ENCODE assay signal across 10 cellular contexts in the genomic region with DNA sequence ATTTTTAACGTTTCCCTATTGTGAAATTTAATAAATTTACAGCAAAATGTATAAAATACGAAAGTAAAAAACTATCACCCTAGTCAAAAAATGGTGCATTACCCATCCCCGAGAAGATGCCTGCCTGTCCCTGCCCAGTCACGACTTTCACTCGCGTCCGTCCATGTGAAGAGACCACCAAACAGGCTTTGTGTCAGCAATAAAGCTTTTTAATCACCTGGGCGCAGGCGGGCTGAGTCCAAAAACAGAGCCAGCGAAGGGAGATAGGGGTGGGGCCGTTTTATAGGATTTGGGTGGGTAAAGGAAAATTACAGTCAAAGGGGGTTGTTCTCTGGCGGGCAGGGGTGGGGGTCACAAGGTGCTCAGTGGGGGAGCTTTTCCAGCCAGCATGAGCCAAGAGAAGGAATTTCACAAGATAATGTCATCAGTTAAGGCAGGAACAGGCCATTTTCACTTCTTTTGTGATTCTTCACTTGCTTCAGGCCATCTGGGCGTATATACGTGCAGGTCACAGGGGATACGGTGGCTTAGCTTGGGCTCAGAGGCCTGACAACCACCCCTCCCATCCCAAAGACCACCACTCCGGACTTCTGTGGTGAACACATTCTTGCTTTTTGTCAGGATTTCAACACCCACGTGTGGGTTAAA. TPM values are rescaled to one million over a fixed set of nuclear protein-coding genes. Genes with fewer than 3 reads are reported as not detected.
DNase-seq lines count a peak whose midpoint lies in the region; ATAC-seq, FAIRE-seq and TF ChIP-seq lines count a peak whose summit lies in the region.
"Not testable (repeated sequence)": the region's sequence is repeated elsewhere in the genome, so short reads cannot be mapped to it uniquely, and the experiment has no call there.
"Had no signal": no experiment of that assay in that cellular context is flagged by ENCODE, and none has a peak within 500 bp of the region (broad histone marks: within the 10 kb centered on the region; RNA-seq: fewer than 3 reads in every experiment).

No MANE protein-coding gene starts in this region.

- DNase-seq in NT2/D1 (ENCODE audit: low read depth, low spot score), result peak; percentile 61
- DNase-seq in left ventricle myocardium inferior; keratinocyte (ENCODE audit: low read depth, low spot score); neural crest cell (ENCODE audit: low read depth, low spot score); psoas muscle; vagina (ENCODE audit: extremely low spot score in 2 of 2): not testable (repeated sequence)

- H3K9me3 ChIP-seq in ES-I3 (ENCODE audit: control insufficient read depth, insufficient read depth, low read length); left ventricle myocardium inferior (replicated peaks); keratinocyte (ENCODE audit: control insufficient read depth, low read depth, low read length); psoas muscle; vagina: not testable (repeated sequence)
- peaks cover 29% of the 10 kb centered on the region for H3K9me3 ChIP-seq in NT2/D1 (ENCODE audit: insufficient read depth, low read length)

- WGBS in psoas muscle, 3 donors, result 84 to 89% (median 84%) methylated on average over 17 of the region's 17 CpGs

- H3K4me3 Mint-ChIP-seq in brain (peak overlapping the region in 3 of 5 experiments; percentile 40 to 73 (median 64)), neural crest cell (peak overlapping the region; percentile 42)

- not testable (repeated sequence) for TF ChIP-seq POLR2A in vagina (IDR thresholded peaks at IDR 0.05)

- H3K27me3 Mint-ChIP-seq in brain; neural crest cell (ENCODE audit: low read depth): not testable (repeated sequence)

- peak overlapping the region; percentile 8 for H3K4me2 ChIP-seq in keratinocyte (ENCODE audit: control insufficient read depth, extremely low read depth, insufficient read depth, low read depth, low read length)

- H3K27ac ChIP-seq in left ventricle myocardium inferior (replicated peaks) (peak overlapping the region; percentile 84), psoas muscle (peak overlapping the region; percentile 32), vagina (peak overlapping the region; percentile 90)
- H3K27ac ChIP-seq in keratinocyte (ENCODE audit: control insufficient read depth, insufficient read depth, low read length), result not testable (repeated sequence)

- FAIRE-seq in keratinocyte (lab: Jason Lieb, UNC), result not testable (repeated sequence)

- peaks cover 25% of the 10 kb centered on the region for H3K4me1 ChIP-seq in ES-I3 (ENCODE audit: insufficient read depth, low read length)
- peaks cover 22% of the 10 kb centered on the region for H3K4me1 ChIP-seq in NT2/D1 (ENCODE audit: insufficient read depth, insufficient read length)
- H3K4me1 ChIP-seq in left ventricle myocardium inferior, result peaks cover 24% of the 10 kb centered on the region
- not testable (repeated sequence) for H3K4me1 ChIP-seq in keratinocyte (ENCODE audit: control insufficient read depth, extremely low read depth, insufficient read depth, low read length); psoas muscle
- peaks cover 38% of the 10 kb centered on the region for H3K4me1 ChIP-seq in vagina

- H3K9ac ChIP-seq in ES-I3 (ENCODE audit: low read depth, low read length) (peak overlapping the region; percentile 59), NT2/D1 (ENCODE audit: insufficient read length, low read depth) (peak overlapping the region; percentile 72)
- not testable (repeated sequence) for H3K9ac ChIP-seq in keratinocyte (ENCODE audit: control insufficient read depth, extremely low read depth, insufficient read depth, low read length)

- H3K9me3 Mint-ChIP-seq in brain, result peaks cover 0 to 11% (median 0%) of the 10 kb centered on the region in 5 experiments
- H3K9me3 Mint-ChIP-seq in neural crest cell, result not testable (repeated sequence)

- not testable (repeated sequence) for H3K27me3 ChIP-seq in NT2/D1 (ENCODE audit: insufficient read depth, insufficient read length); left ventricle myocardium inferior (ENCODE audit: low read depth); keratinocyte (ENCODE audit: control insufficient read depth, extremely low read depth, insufficient read depth, low read length); vagina
- peaks cover 0 to 22% (median 3%) of the 10 kb centered on the region in 3 donors for H3K27me3 ChIP-seq in psoas muscle (ENCODE audit: insufficient read depth in 3 of 3, low read length in 2 of 3)

- ATAC-seq in psoas muscle, result not testable (repeated sequence)

- H3K4me1 Mint-ChIP-seq in brain, result peaks cover 42% of the 10 kb centered on the region
- peaks cover 52% of the 10 kb centered on the region for H3K4me1 Mint-ChIP-seq in neural crest cell

- H4K20me1 ChIP-seq in keratinocyte (ENCODE audit: control insufficient read depth, extremely low read depth, insufficient read depth, low read length), result not testable (repeated sequence)

- not testable (repeated sequence) for H3K36me3 ChIP-seq in ES-I3 (ENCODE audit: insufficient read depth, low read length); NT2/D1 (ENCODE audit: insufficient read depth, insufficient read length, low read length); left ventricle myocardium inferior; keratinocyte (ENCODE audit: control insufficient read depth in 2 of 2, extremely low read depth in 1 of 2, insufficient read depth in 2 of 2, low read length in 2 of 2); psoas muscle (ENCODE audit: insufficient read depth in 1 of 2, low read depth in 1 of 2); vagina

- not testable (repeated sequence) for H2AFZ ChIP-seq in keratinocyte (ENCODE audit: control insufficient read depth, low read length)

- dilution Hi-C loops in keratinocyte (cut with MboI; ENCODE audit: extremely low pct_ligation_motif_present, low sequenced_read_pairs), result not testable (repeated sequence)

- peak overlapping the region in 4 of 5 experiments; percentile 55 to 96 (median 87) for H3K27ac Mint-ChIP-seq in brain
- H3K27ac Mint-ChIP-seq in neural crest cell (ENCODE audit: unreplicated experiment), result peak overlapping the region; percentile 64

- H3K9me1 ChIP-seq in keratinocyte (ENCODE audit: control insufficient read depth, extremely low read depth, insufficient read depth, low read length), result not testable (repeated sequence)

- not testable (repeated sequence) for H3K79me2 ChIP-seq in keratinocyte (ENCODE audit: control insufficient read depth, insufficient read depth, low read length)

- intact Hi-C loops in left ventricle myocardium inferior (cut with micrococcal nuclease); psoas muscle (cut with DNase I); vagina (cut with DNase I): not testable (repeated sequence)

- TF ChIP-seq CTCF in brain (conservative IDR thresholded peaks at IDR 0.05); left ventricle myocardium inferior (IDR thresholded peaks at IDR 0.05; ENCODE audit: borderline replicate concordance); keratinocyte (optimal IDR thresholded peaks at IDR 0.05 in 1 of 3, IDR thresholded peaks at IDR 0.05 in 1 of 3, conservative IDR thresholded peaks at IDR 0.05 in 1 of 3; ENCODE audit: extremely low read depth in 1 of 3, insufficient read depth in 2 of 3, low read length in 3 of 3); neural crest cell (conservative IDR thresholded peaks at IDR 0.05); psoas muscle (IDR thresholded peaks at IDR 0.05); vagina (IDR thresholded peaks at IDR 0.05): not testable (repeated sequence)

- H3K4me3 ChIP-seq in NT2/D1 (ENCODE audit: insufficient read length, low read depth); left ventricle myocardium inferior; keratinocyte (ENCODE audit: control insufficient read depth in 2 of 3, extremely low read depth in 1 of 3, insufficient read depth in 2 of 3, low read depth in 1 of 3, low read length in 3 of 3); psoas muscle; vagina: not testable (repeated sequence)

- not testable (repeated sequence) for H3K36me3 Mint-ChIP-seq in brain; neural crest cell (ENCODE audit: low read depth)

RNA-seq across cellular contexts. Expression of a gene that starts 13.1 kb away (rescaled TPM):
- polyA plus RNA-seq in brain (ENCODE audit: insufficient read depth, low read depth, low replicate concordance) (304 TPM), keratinocyte (295 to 696 TPM (median 435 TPM) in 3 replicates), psoas muscle (100 to 1,000 TPM; 186 to 557 (median 260) TPM)
- total RNA-seq in left ventricle myocardium inferior (259 TPM), neural crest cell (156 and 165 TPM in 2 replicates), psoas muscle (100 to 1,000 TPM; 136 to 234 (median 202) TPM), vagina (908 TPM)
- polyA plus RNA-seq in keratinocyte (2011; ENCODE audit: low read depth), result 37.7 TPM
- polyA plus RNA-seq in keratinocyte (2011; cell fraction: cytosol; rRNA removed), result 709 and 1,249 TPM in 2 replicates
- polyA plus RNA-seq in keratinocyte (2011; cell fraction: nucleus; rRNA removed), result 298 and 424 TPM in 2 replicates
- polyA plus RNA-seq in keratinocyte (2012; ENCODE audit: low replicate concordance), result 467 and 1,605 TPM in 2 replicates
- 528 to 1,935 TPM (median 993 TPM) in 3 replicates for polyA minus RNA-seq in keratinocyte
- 925 TPM for polyA minus RNA-seq in keratinocyte (2011; cell fraction: cytosol; rRNA and poly(A)+ RNA removed)
- 156 and 170 TPM in 2 replicates for polyA minus RNA-seq in keratinocyte (2011; cell fraction: nucleus; rRNA and poly(A)+ RNA removed)

RNA-seq across cellular contexts. Expression of a gene that starts 19.9 kb away (rescaled TPM):
- polyA plus RNA-seq in brain (ENCODE audit: insufficient read depth, low read depth, low replicate concordance) (147 TPM), keratinocyte (333 to 549 TPM (median 333 TPM) in 3 replicates), psoas muscle (100 to 1,000 TPM in 1 of 3 donors, 10 to 100 TPM in 2; 39.7 to 107 (median 69.7) TPM)
- total RNA-seq in left ventricle myocardium inferior (83.5 TPM), neural crest cell (2.0 and 2.3 TPM in 2 replicates), psoas muscle (100 to 1,000 TPM in 1 of 4 donors, 10 to 100 TPM in 3; 44.0 to 105 (median 71.3) TPM), vagina (379 TPM)
- polyA plus RNA-seq in keratinocyte (2011; ENCODE audit: low read depth), result 6.0 TPM
- 283 and 377 TPM in 2 replicates for polyA plus RNA-seq in keratinocyte (2011; cell fraction: cytosol; rRNA removed)
- 235 and 342 TPM in 2 replicates for polyA plus RNA-seq in keratinocyte (2011; cell fraction: nucleus; rRNA removed)
- 25.1 and 252 TPM in 2 replicates for polyA plus RNA-seq in keratinocyte (2012; ENCODE audit: low replicate concordance)
- 312 to 864 TPM (median 567 TPM) in 3 replicates for polyA minus RNA-seq in keratinocyte
- polyA minus RNA-seq in keratinocyte (2011; cell fraction: cytosol; rRNA and poly(A)+ RNA removed), result 260 TPM
- 81.1 and 91.2 TPM in 2 replicates for polyA minus RNA-seq in keratinocyte (2011; cell fraction: nucleus; rRNA and poly(A)+ RNA removed)

RNA-seq across cellular contexts. Expression of a gene that starts 26.1 kb away (rescaled TPM):
- 126 TPM for polyA plus RNA-seq in brain (ENCODE audit: insufficient read depth, low read depth, low replicate concordance)
- total RNA-seq in left ventricle myocardium inferior, result 160 TPM
- polyA plus RNA-seq in keratinocyte, result 26.9 to 83.0 TPM (median 72.3 TPM) in 3 replicates
- polyA plus RNA-seq in keratinocyte (2011; ENCODE audit: low read depth), result 6.3 TPM
- 64.8 and 210 TPM in 2 replicates for polyA plus RNA-seq in keratinocyte (2011; cell fraction: cytosol; rRNA removed)
- 42.2 and 109 TPM in 2 replicates for polyA plus RNA-seq in keratinocyte (2011; cell fraction: nucleus; rRNA removed)
- polyA plus RNA-seq in keratinocyte (2012; ENCODE audit: low replicate concordance), result 53.9 and 150 TPM in 2 replicates
- 20.9 to 46.0 TPM (median 41.8 TPM) in 3 replicates for polyA minus RNA-seq in keratinocyte
- 88.1 TPM for polyA minus RNA-seq in keratinocyte (2011; cell fraction: cytosol; rRNA and poly(A)+ RNA removed)
- 4.3 and 4.6 TPM in 2 replicates for polyA minus RNA-seq in keratinocyte (2011; cell fraction: nucleus; rRNA and poly(A)+ RNA removed)
- total RNA-seq in neural crest cell, result 55.0 and 67.2 TPM in 2 replicates
- total RNA-seq in psoas muscle, result 100 to 1,000 TPM; 131 to 161 (median 136) TPM
- polyA plus RNA-seq in psoas muscle, result 100 to 1,000 TPM; 109 to 371 (median 181) TPM
- 780 TPM for total RNA-seq in vagina

RNA-seq across cellular contexts. Expression of a gene that starts 34.4 kb away (rescaled TPM):
- polyA plus RNA-seq in brain (ENCODE audit: insufficient read depth, low read depth, low replicate concordance) (not detected), keratinocyte (not detected in 3 replicates), psoas muscle (not detected)
- total RNA-seq in left ventricle myocardium inferior (not detected), neural crest cell (not detected in 2 replicates), psoas muscle (not detected), vagina (not detected)
- not detected for polyA plus RNA-seq in keratinocyte (2011; ENCODE audit: low read depth)
- polyA plus RNA-seq in keratinocyte (2011; cell fraction: cytosol; rRNA removed), result not detected in 2 replicates
- polyA plus RNA-seq in keratinocyte (2011; cell fraction: nucleus; rRNA removed), result not detected in 2 replicates
- polyA plus RNA-seq in keratinocyte (2012; ENCODE audit: low replicate concordance), result not detected in 2 replicates
- polyA minus RNA-seq in keratinocyte, result not detected in 3 replicates
- not detected for polyA minus RNA-seq in keratinocyte (2011; cell fraction: cytosol; rRNA and poly(A)+ RNA removed)
- polyA minus RNA-seq in keratinocyte (2011; cell fraction: nucleus; rRNA and poly(A)+ RNA removed), result not detected in 2 replicates
- total RNA-seq: A673; CD4-positive, alpha-beta T cell had no signal

RNA-seq across cellular contexts. Expression of a gene that starts 35.6 kb away (rescaled TPM):
- polyA plus RNA-seq in brain (ENCODE audit: insufficient read depth, low read depth, low replicate concordance), result 40.5 TPM
- 1.5 TPM for total RNA-seq in left ventricle myocardium inferior
- polyA plus RNA-seq in keratinocyte, result 7.3 to 11.5 TPM (median 8.1 TPM) in 3 replicates
- 2.9 TPM for polyA plus RNA-seq in keratinocyte (2011; ENCODE audit: low read depth)
- 2.2 and 8.1 TPM in 2 replicates for polyA plus RNA-seq in keratinocyte (2011; cell fraction: cytosol; rRNA removed)
- polyA plus RNA-seq in keratinocyte (2011; cell fraction: nucleus; rRNA removed), result 29.2 and 46.2 TPM in 2 replicates
- 7.4 and 13.7 TPM in 2 replicates for polyA plus RNA-seq in keratinocyte (2012; ENCODE audit: low replicate concordance)
- polyA minus RNA-seq in keratinocyte, result 2.3 to 6.2 TPM (median 2.4 TPM) in 3 replicates
- polyA minus RNA-seq in keratinocyte (2011; cell fraction: cytosol; rRNA and poly(A)+ RNA removed), result 10.7 TPM
- 8.7 and 13.1 TPM in 2 replicates for polyA minus RNA-seq in keratinocyte (2011; cell fraction: nucleus; rRNA and poly(A)+ RNA removed)
- total RNA-seq in neural crest cell, result 179 and 201 TPM in 2 replicates
- under 1 TPM in 3 of 4 donors, not detected in 1; 0.06 to 0.12 (median 0.06) TPM for total RNA-seq in psoas muscle
- polyA plus RNA-seq in psoas muscle, result under 1 TPM; 0.04 to 0.27 (median 0.05) TPM
- 15.5 TPM for total RNA-seq in vagina

Comparison
In these comparisons a context has a peak if more than half of its experiments do, and no peak if none do; other contexts are left out.
1. RNA of a gene that starts 19.9 kb away (total RNA-seq): 379 TPM in vagina (single experiment), 83.5 TPM in left ventricle myocardium inferior (single experiment) and 44.0 to 105 TPM in psoas muscle; 2.0 to 2.3 TPM in neural crest cell; every median in the first group is over 10 times any median in the second.